17 cellular contexts compared by ENCODE assay signal in the genomic region with DNA sequence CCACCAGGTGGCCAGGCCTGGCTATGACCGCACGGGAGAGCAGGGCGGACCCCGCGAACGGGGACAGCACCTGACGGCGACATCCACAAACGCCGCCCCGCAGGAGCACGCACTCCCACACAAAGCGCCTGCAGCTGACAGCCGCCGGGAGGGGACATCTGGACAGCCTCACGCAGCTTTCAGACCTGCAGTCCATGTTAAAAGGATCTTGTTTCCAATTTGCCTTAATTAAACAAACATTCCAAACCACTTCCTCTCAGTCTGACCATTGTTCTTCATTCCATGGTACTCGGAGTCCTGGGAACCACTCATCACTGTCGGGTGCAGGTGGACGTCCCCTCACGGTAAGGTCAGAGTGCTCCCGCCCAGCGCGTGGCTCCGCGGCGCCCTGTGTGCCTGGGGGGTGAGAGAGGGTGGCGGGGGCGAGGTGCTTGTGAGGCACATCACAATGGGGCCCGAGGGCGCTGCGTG. TPM values are rescaled to one million over a fixed set of nuclear protein-coding genes. Genes with fewer than 3 reads are reported as not detected.
DNase-seq lines count a peak whose midpoint lies in the region; TF ChIP-seq lines count a peak whose summit lies in the region.
"Had no signal": no experiment of that assay in that cellular context is flagged by ENCODE, and none has a peak within 500 bp of the region (broad histone marks: within the 10 kb centered on the region; RNA-seq: fewer than 3 reads in every experiment).

No MANE protein-coding gene starts in this region.

- H3K4me3 ChIP-seq in testis (no peak overlapping the region), ovary (no peak overlapping the region)
- H3K4me3 ChIP-seq: esophagus squamous epithelium, GM12878, pancreas, upper lobe of right lung had no signal

- peak; percentile 53 for DNase-seq in NCI-H2107 treated with DMSO at 0.1 percent for 48 hours (lab: John Stamatoyannopoulos, UW; ENCODE audit: unreplicated experiment)
- DNase-seq in NCI-H2107 (lab: John Stamatoyannopoulos, UW), result no peak
- peak; percentile 38 for DNase-seq in NCI-H526 treated with DMSO at 0.1 percent for 48 hours (lab: John Stamatoyannopoulos, UW)
- peak; percentile 75 for DNase-seq in dermis blood vessel endothelial cell
- peak; percentile 40 for DNase-seq in testis
- DNase-seq in ovary, result no peak
- no peak for DNase-seq in activated CD4-positive, alpha-beta T cell treated with anti-CD3 and anti-CD28 coated beads, Interleukin-2, amount 50 U/mL, for 48 hours
- no peak for DNase-seq in cardiac septum (ENCODE audit: low spot score)
- DNase-seq: esophagus squamous epithelium; Karpas-422; NCI-H524 treated with DMSO at 0.1 percent for 48 hours; stimulated activated CD8-positive, alpha-beta memory T cell treated with anti-CD3 and anti-CD28 coated beads, Interleukin-4, amount 100 ng/mL, for 48 hours; upper lobe of right lung had no signal

- TF ChIP-seq POLR2A in testis (IDR thresholded peaks at IDR 0.05), result no peak
- no peak for TF ChIP-seq POLR2A in ovary (IDR thresholded peaks at IDR 0.05)

- H3K36me3 ChIP-seq in testis (ENCODE audit: low read depth, missing control alignments) (no peaks in the 10 kb centered on the region), ovary (no peaks in the 10 kb centered on the region)
- H3K36me3 ChIP-seq: esophagus squamous epithelium, pancreas, upper lobe of right lung had no signal

- TF ChIP-seq EP300 in ovary (IDR thresholded peaks at IDR 0.05), result no peak

- 74 to 82% methylated on average over 30 to 31 of the region's 31 CpGs for WGBS in testis, 2 donors
- 66 to 69% (median 68%) methylated on average over 31 of the region's 31 CpGs for WGBS in ovary, 3 donors

- H3K4me1 ChIP-seq in testis, result peaks cover 16% of the 10 kb centered on the region
- H3K4me1 ChIP-seq in ovary (ENCODE audit: insufficient read depth), result peaks cover 5% of the 10 kb centered on the region

- H3K9me3 ChIP-seq in testis (no peaks in the 10 kb centered on the region), ovary (no peaks in the 10 kb centered on the region)
- H3K9me3 ChIP-seq: esophagus squamous epithelium, pancreas, upper lobe of right lung had no signal

- TF ChIP-seq CTCF in testis (IDR thresholded peaks at IDR 0.05) (no peak), ovary (IDR thresholded peaks at IDR 0.05) (no peak)

- H3K27me3 ChIP-seq in testis (no peaks in the 10 kb centered on the region), ovary (no peaks in the 10 kb centered on the region)
- H3K27me3 ChIP-seq: esophagus squamous epithelium, pancreas, upper lobe of right lung had no signal

- intact Hi-C loops in testis (cut with DNase I; ENCODE audit: low total_unique reads) (no loop called here), ovary (cut with DNase I) (loop anchor here in 2 of 4 donors (10.0 kb wide), 1 partner anchor 93 kb away; no protein-coding TSS in a partner anchor), cardiac septum (cut with DNase I) (no loop called here)

- no peak overlapping the region for H3K27ac ChIP-seq in testis
- no peak overlapping the region for H3K27ac ChIP-seq in ovary
- H3K27ac ChIP-seq: esophagus squamous epithelium, pancreas, upper lobe of right lung, VCaP had no signal

RNA-seq across cellular contexts. Expression of a gene that starts 5.9 kb away (rescaled TPM):
- total RNA-seq in dermis blood vessel endothelial cell (1.0 and 2.0 TPM in 2 replicates), testis (1 to 10 TPM; 3.2 to 3.4 TPM), ovary (1 to 10 TPM in 6 of 7 donors, under 1 TPM in 1; 0.48 to 7.5 (median 3.2) TPM), cardiac septum (2.9 TPM)
- polyA plus RNA-seq in testis (ENCODE audit: insufficient read depth, low read depth, low replicate concordance) (3.5 TPM), ovary (1 to 10 TPM; 2.0 to 2.9 TPM)
- total RNA-seq: activated naive CD4-positive, alpha-beta T cell treated with anti-CD3 and anti-CD28 coated beads, Interleukin-2, amount 50 U/mL, for 72 hours had no signal

RNA-seq across cellular contexts. Expression of a gene that starts 37.6 kb away (rescaled TPM):
- total RNA-seq in dermis blood vessel endothelial cell, result 64.5 and 69.9 TPM in 2 replicates
- total RNA-seq in testis, result 10 to 100 TPM; 14.2 to 14.4 TPM
- 5.3 TPM for polyA plus RNA-seq in testis (ENCODE audit: insufficient read depth, low read depth, low replicate concordance)
- total RNA-seq in ovary, result 10 to 100 TPM in 3 of 7 donors, 1 to 10 TPM in 4; 6.1 to 20.1 (median 8.4) TPM
- 10 to 100 TPM in 1 of 2 donors, 1 to 10 TPM in 1; 7.9 to 25.0 TPM for polyA plus RNA-seq in ovary
- 12.6 TPM for total RNA-seq in cardiac septum

Comparison
In these comparisons a context has a peak if more than half of its experiments do, and no peak if none do; other contexts are left out.
1. DNase-seq: peak in NCI-H2107 treated with DMSO at 0.1 percent for 48 hours (single experiment), NCI-H526 treated with DMSO at 0.1 percent for 48 hours (single experiment), dermis blood vessel endothelial cell (single experiment) and testis (single experiment); none in NCI-H2107 (single experiment), ovary (0 of 5), activated CD4-positive, alpha-beta T cell treated with anti-CD3 and anti-CD28 coated beads, Interleukin-2, amount 50 U/mL, for 48 hours (0 of 2) and cardiac septum (single experiment).